ENCODE assay signal across 22 cellular contexts in the genomic region with DNA sequence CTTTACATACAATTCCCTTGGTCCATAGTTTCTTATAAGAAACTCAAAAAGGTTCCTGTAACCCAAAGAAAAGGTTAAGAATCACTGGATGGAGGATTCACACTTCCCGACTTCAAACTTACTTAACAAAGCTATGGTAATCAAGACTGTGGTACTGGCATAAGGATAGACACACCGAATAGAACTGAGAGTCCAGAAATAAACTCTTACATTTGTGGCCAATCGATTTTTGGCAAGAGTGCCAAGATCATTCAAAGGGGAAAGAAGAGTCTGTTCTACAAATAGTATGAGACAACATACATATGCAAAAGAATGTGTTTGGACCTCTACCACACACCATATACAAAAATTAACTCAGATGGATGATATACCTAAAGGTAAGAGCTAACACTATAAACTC.
"Had no signal": no experiment of that assay in that cellular context is flagged by ENCODE, and none has a peak within 500 bp of the region (broad histone marks: within the 10 kb centered on the region; RNA-seq: fewer than 3 reads in every experiment).

No MANE protein-coding gene starts in this region.

- DNase-seq: effector memory CD8-positive, alpha-beta T cell; esophagus squamous epithelium; foreskin fibroblast; glutamatergic neuron; immature natural killer cell; left ventricle myocardium inferior; naive thymus-derived CD4-positive, alpha-beta T cell; nephron progenitor cell; spleen; stimulated activated CD4-positive, alpha-beta T cell treated with anti-CD3 and anti-CD28 coated beads, Interleukin-15, amount 100 ng/mL, for 24 hours; stimulated activated CD4-positive, alpha-beta T cell treated with anti-CD3 and anti-CD28 coated beads, Interleukin-1b, Interleukin-23, amount 100 ng/mL, for 48 hours; stimulated activated CD4-positive, alpha-beta T cell treated with anti-CD3 and anti-CD28 coated beads, Interleukin-4, amount 100 ng/mL, for 4 hours; stimulated activated naive CD4-positive, alpha-beta T cell; thyroid gland had no signal

- H3K27me3 Mint-ChIP-seq: dendritic cell treated with granulocyte-macrophage colony-stimulating factor and Interleukin-4, amounts not matched to agents 40 ng/mL and 50 ng/mL, for 4 days; effector memory CD8-positive, alpha-beta T cell; naive thymus-derived CD4-positive, alpha-beta T cell; type B pancreatic cell had no signal

- H3K27ac Mint-ChIP-seq: dendritic cell treated with granulocyte-macrophage colony-stimulating factor and Interleukin-4, amounts not matched to agents 40 ng/mL and 50 ng/mL, for 4 days; nephron progenitor cell; type B pancreatic cell had no signal

- H3K27me3 ChIP-seq: esophagus squamous epithelium, gastroesophageal sphincter, spleen, suprapubic skin, thyroid gland had no signal

- H3K9me3 Mint-ChIP-seq: dendritic cell treated with granulocyte-macrophage colony-stimulating factor and Interleukin-4, amounts not matched to agents 40 ng/mL and 50 ng/mL, for 4 days; effector memory CD8-positive, alpha-beta T cell had no signal

- H3K4me3 Mint-ChIP-seq: dendritic cell treated with granulocyte-macrophage colony-stimulating factor and Interleukin-4, amounts not matched to agents 40 ng/mL and 50 ng/mL, for 4 days; effector memory CD8-positive, alpha-beta T cell; immature natural killer cell; nephron progenitor cell; type B pancreatic cell had no signal

- ATAC-seq: effector memory CD8-positive, alpha-beta T cell; gastroesophageal sphincter; naive thymus-derived CD4-positive, alpha-beta T cell; sciatic nerve had no signal

- H3K36me3 ChIP-seq: gastroesophageal sphincter, left ventricle myocardium inferior, prostate gland, suprapubic skin, thyroid gland had no signal

- H3K27ac ChIP-seq: esophagus squamous epithelium, gastroesophageal sphincter, left ventricle myocardium inferior, parathyroid adenoma, prostate gland, spleen, suprapubic skin, thyroid gland had no signal

- H3K9me3 ChIP-seq: esophagus squamous epithelium, gastroesophageal sphincter, left ventricle myocardium inferior, prostate gland, spleen, suprapubic skin, thyroid gland had no signal

- H3K4me3 ChIP-seq: esophagus squamous epithelium, gastroesophageal sphincter, left ventricle myocardium inferior, lung, prostate gland, spleen, suprapubic skin, thyroid gland had no signal

- H3K4me1 ChIP-seq: gastroesophageal sphincter, parathyroid adenoma, prostate gland, thyroid gland had no signal
